ENCODE assay signal across 20 cellular contexts in the genomic region with DNA sequence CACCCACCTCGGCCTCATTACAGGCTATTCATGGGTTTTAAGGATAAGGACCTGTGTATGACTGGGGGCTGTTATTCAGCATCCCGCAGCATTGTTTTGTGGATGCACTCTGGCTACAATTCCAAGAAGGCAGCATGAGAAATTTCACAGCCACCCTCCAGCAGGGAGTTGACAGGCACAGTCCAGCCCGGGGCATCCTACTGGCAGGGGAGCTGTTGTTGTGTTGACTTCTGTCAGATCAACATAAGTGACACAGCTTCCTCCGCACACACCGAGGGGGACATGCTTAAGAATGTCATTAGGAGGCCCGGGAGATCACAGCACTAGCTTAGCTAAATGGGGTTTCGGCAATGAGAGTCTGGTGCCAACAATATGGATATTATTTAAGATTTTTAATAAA.
A peak's percentile ranks its signal among the peaks of the same experiment; 100 is the strongest.
DNase-seq lines count a peak whose midpoint lies in the region; TF ChIP-seq lines count a peak whose summit lies in the region.
"Had no signal": no experiment of that assay in that cellular context is flagged by ENCODE, and none has a peak within 500 bp of the region (broad histone marks: within the 10 kb centered on the region; RNA-seq: fewer than 3 reads in every experiment).

No MANE protein-coding gene starts in this region.

- H3K9me3 ChIP-seq in NT2/D1 (ENCODE audit: insufficient read depth, low read length) (peaks cover 18% of the 10 kb centered on the region; the same call in 1 of the 2 replicates), uterus (no peaks in the 10 kb centered on the region)

- H3K9ac ChIP-seq in NT2/D1 (ENCODE audit: insufficient read length, low read depth), result no peak overlapping the region
- H3K9ac ChIP-seq: BLaER1 treated with 17β-estradiol and CSF1 and Interleukin-3, amounts not matched to agents 10 nM and 100 nM had no signal

- peaks cover 16% of the 10 kb centered on the region for H3K36me3 Mint-ChIP-seq in nephron progenitor cell (ENCODE audit: low read depth)
- H3K36me3 Mint-ChIP-seq in activated T-helper 2 cell treated with anti-CD3 and anti-CD28 coated beads, Interferon-gamma antibody, Interleukin-2, Interleukin-4, amounts not matched to agents 10 μg/mL and 5 μg/mL and 100 μg/mL, durations not matched to agents 14 hours and 24 hours and 36 hours (ENCODE audit: low read depth), result no peaks in the 10 kb centered on the region
- H3K36me3 Mint-ChIP-seq: CD14-positive monocyte; CD8-positive, alpha-beta memory T cell had no signal

- no peak for TF ChIP-seq POLR2A in uterus (IDR thresholded peaks at IDR 0.05)

- no peak overlapping the region for H3K27ac ChIP-seq in uterus
- H3K27ac ChIP-seq: 22Rv1; BLaER1 treated with 17β-estradiol and CSF1 and Interleukin-3, amounts not matched to agents 10 nM and 100 nM had no signal

- H3K9me3 Mint-ChIP-seq in nephron progenitor cell, result peaks cover 19% of the 10 kb centered on the region
- peaks cover 23% of the 10 kb centered on the region for H3K9me3 Mint-ChIP-seq in activated T-helper 2 cell treated with anti-CD3 and anti-CD28 coated beads, Interferon-gamma antibody, Interleukin-2, Interleukin-4, amounts not matched to agents 10 μg/mL and 5 μg/mL and 100 μg/mL, durations not matched to agents 14 hours and 24 hours and 36 hours
- H3K9me3 Mint-ChIP-seq: CD4-positive, alpha-beta T cell had no signal

- H3K36me3 ChIP-seq in NT2/D1 (ENCODE audit: insufficient read depth, insufficient read length, low read length) (no peaks in the 10 kb centered on the region), uterus (no peaks in the 10 kb centered on the region)
- H3K36me3 ChIP-seq: BLaER1 treated with 17β-estradiol and CSF1 and Interleukin-3, amounts not matched to agents 10 nM and 100 nM had no signal

- H3K4me3 ChIP-seq in NT2/D1 (ENCODE audit: insufficient read length, low read depth), result no peak overlapping the region
- H3K4me3 ChIP-seq in uterus, result no peak overlapping the region
- H3K4me3 ChIP-seq: BLaER1 treated with 17β-estradiol and CSF1 and Interleukin-3, amounts not matched to agents 10 nM and 100 nM had no signal

- H3K4me3 Mint-ChIP-seq in nephron progenitor cell, result no peak overlapping the region
- H3K4me3 Mint-ChIP-seq in activated T-helper 2 cell treated with anti-CD3 and anti-CD28 coated beads, Interferon-gamma antibody, Interleukin-2, Interleukin-4, amounts not matched to agents 10 μg/mL and 5 μg/mL and 100 μg/mL, durations not matched to agents 14 hours and 24 hours and 36 hours (ENCODE audit: low read depth), result no peak overlapping the region
- H3K4me3 Mint-ChIP-seq: B cell; CD14-positive monocyte; CD4-positive, alpha-beta T cell; CD8-positive, alpha-beta memory T cell had no signal

- H3K27me3 ChIP-seq in NT2/D1 (ENCODE audit: insufficient read depth, insufficient read length) (no peaks in the 10 kb centered on the region), uterus (no peaks in the 10 kb centered on the region)
- H3K27me3 ChIP-seq: BLaER1 treated with 17β-estradiol and CSF1 and Interleukin-3, amounts not matched to agents 10 nM and 100 nM had no signal

- peak overlapping the region; percentile 37 for H3K27ac Mint-ChIP-seq in nephron progenitor cell
- H3K27ac Mint-ChIP-seq in activated T-helper 2 cell treated with anti-CD3 and anti-CD28 coated beads, Interferon-gamma antibody, Interleukin-2, Interleukin-4, amounts not matched to agents 10 μg/mL and 5 μg/mL and 100 μg/mL, durations not matched to agents 14 hours and 24 hours and 36 hours, result no peak overlapping the region
- H3K27ac Mint-ChIP-seq: B cell; CD4-positive, alpha-beta T cell; CD8-positive, alpha-beta memory T cell had no signal

- DNase-seq in ELF-1 (ENCODE audit: low read depth, low spot score) (peak; percentile 94), NT2/D1 (ENCODE audit: low read depth, low spot score) (peak; percentile 46), iPS-NIHi7 (ENCODE audit: extremely low spot score) (peak; percentile 27), nephron progenitor cell (no peak), NCI-H526 (lab: John Stamatoyannopoulos, UW) (no peak), uterus (no peak), globus pallidus (ENCODE audit: low spot score) (no peak)
- DNase-seq in activated T-helper 2 cell treated with anti-CD3 and anti-CD28 coated beads, Interferon-gamma antibody, Interleukin-2, Interleukin-4, amounts not matched to agents 10 μg/mL and 5 μg/mL and 100 μg/mL, durations not matched to agents 14 hours and 24 hours and 36 hours (ENCODE audit: low spot score), result no peak
- DNase-seq: CD4-positive, alpha-beta T cell; CD8-positive, alpha-beta memory T cell; DMS 273 treated with DMSO at 0.1 percent for 48 hours; DMS79; EL; GF-D8; GOT3; HCEC 1CT had no signal

- intact Hi-C loops in uterus (cut with DNase I; ENCODE audit: low total_unique reads), result no loop called here
- intact Hi-C loops in activated T-helper 2 cell treated with anti-CD3 and anti-CD28 coated beads, Interferon-gamma antibody, Interleukin-2, Interleukin-4, amounts not matched to agents 10 μg/mL and 5 μg/mL and 100 μg/mL, durations not matched to agents 14 hours and 24 hours and 36 hours (cut with micrococcal nuclease), result no loop called here

- TF ChIP-seq CTCF in nephron progenitor cell (IDR thresholded peaks at IDR 0.05) (no peak), uterus (IDR thresholded peaks at IDR 0.05) (no peak)

- H3K4me1 ChIP-seq in NT2/D1 (ENCODE audit: insufficient read depth, insufficient read length), result no peaks in the 10 kb centered on the region
- H3K4me1 ChIP-seq in uterus, result no peaks in the 10 kb centered on the region
- H3K4me1 ChIP-seq: BLaER1 treated with 17β-estradiol and CSF1 and Interleukin-3, amounts not matched to agents 10 nM and 100 nM had no signal

- peaks cover 4% of the 10 kb centered on the region for H3K4me1 Mint-ChIP-seq in nephron progenitor cell
- H3K4me1 Mint-ChIP-seq in activated T-helper 2 cell treated with anti-CD3 and anti-CD28 coated beads, Interferon-gamma antibody, Interleukin-2, Interleukin-4, amounts not matched to agents 10 μg/mL and 5 μg/mL and 100 μg/mL, durations not matched to agents 14 hours and 24 hours and 36 hours (ENCODE audit: low read depth), result no peaks in the 10 kb centered on the region
- H3K4me1 Mint-ChIP-seq: B cell had no signal

- no peaks in the 10 kb centered on the region for H3K27me3 Mint-ChIP-seq in nephron progenitor cell (ENCODE audit: low read depth, poor library complexity)
- H3K27me3 Mint-ChIP-seq in activated T-helper 2 cell treated with anti-CD3 and anti-CD28 coated beads, Interferon-gamma antibody, Interleukin-2, Interleukin-4, amounts not matched to agents 10 μg/mL and 5 μg/mL and 100 μg/mL, durations not matched to agents 14 hours and 24 hours and 36 hours (ENCODE audit: low read depth), result no peaks in the 10 kb centered on the region
- H3K27me3 Mint-ChIP-seq: B cell; CD4-positive, alpha-beta T cell; CD8-positive, alpha-beta memory T cell had no signal

Comparison
In these comparisons a context has a peak if more than half of its experiments do, and no peak if none do; other contexts are left out.
1. DNase-seq: peak in ELF-1 (single experiment), NT2/D1 (single experiment) and iPS-NIHi7 (single experiment); none in nephron progenitor cell (single experiment), NCI-H526 (0 of 2), uterus (0 of 2), globus pallidus (single experiment) and activated T-helper 2 cell treated with anti-CD3 and anti-CD28 coated beads, Interferon-gamma antibody, Interleukin-2, Interleukin-4, amounts not matched to agents 10 μg/mL and 5 μg/mL and 100 μg/mL, durations not matched to agents 14 hours and 24 hours and 36 hours (single experiment).